Comparison of ENCODE assay signal across 23 cellular contexts in the genomic region with DNA sequence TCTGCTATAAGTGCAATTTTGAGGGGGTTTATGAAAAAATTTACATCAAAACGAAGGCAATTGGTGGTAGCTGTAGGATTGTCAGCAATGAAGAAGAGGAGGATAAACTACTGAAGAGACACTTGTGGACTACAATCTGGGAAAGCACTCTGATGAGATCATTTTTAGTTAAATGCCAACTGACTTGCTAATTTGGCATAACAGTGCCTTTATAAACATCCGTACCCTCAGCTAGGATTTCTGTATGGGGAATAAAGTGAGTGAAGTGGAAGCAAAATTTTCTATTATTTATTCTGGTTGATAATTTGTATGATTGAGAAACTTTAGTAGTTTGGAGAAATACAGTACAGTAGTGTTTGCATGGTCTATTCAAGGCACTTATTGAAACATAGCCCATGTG. TPM values are rescaled to one million over a fixed set of nuclear protein-coding genes. Genes with fewer than 3 reads are reported as not detected.
DNase-seq lines count a peak whose midpoint lies in the region; ATAC-seq and TF ChIP-seq lines count a peak whose summit lies in the region.
"Had no signal": no experiment of that assay in that cellular context is flagged by ENCODE, and none has a peak within 500 bp of the region (broad histone marks: within the 10 kb centered on the region; RNA-seq: fewer than 3 reads in every experiment).

No MANE protein-coding gene starts in this region.

- no peak for TF ChIP-seq CTCF in osteoblast (IDR thresholded peaks at IDR 0.05; ENCODE audit: extremely low read depth, low read depth, low read length)
- no peak for TF ChIP-seq CTCF in chondrocyte (IDR thresholded peaks at IDR 0.05)

- DNase-seq in EH (ENCODE audit: low read depth) (peak; percentile 6), GM23248 (peak; percentile 41), epithelial cell of prostate (ENCODE audit: low read depth, low spot score) (no peak), osteoblast (ENCODE audit: insufficient read length, low spot score, missing footprints) (no peak), chondrocyte (ENCODE audit: low spot score) (no peak), RPMI8226 (no peak)
- DNase-seq: CD4-positive, alpha-beta T cell; H7; Kasumi-1; NCI-H1417; NCI-H1694 treated with DMSO at 0.1 percent for 48 hours; NCI-H226; NCI-H510A treated with DMSO at 0.1 percent for 48 hours; NCI-H748 treated with DMSO at 0.1 percent for 48 hours; Peyer's patch; T-helper 1 cell had no signal

- H3K4me2 ChIP-seq in GM23248 (ENCODE audit: unreplicated experiment): peak overlapping the region; percentile 10
- H3K4me2 ChIP-seq in osteoblast (ENCODE audit: insufficient read depth, low read length): peak overlapping the region; percentile 41
- H3K4me2 ChIP-seq: BLaER1 had no signal

- peaks cover 11% of the 10 kb centered on the region for H3F3A ChIP-seq in GM23248 (ENCODE audit: insufficient read depth)

- H3K27ac ChIP-seq in GM23248 (no peak overlapping the region), epithelial cell of prostate (peak overlapping the region; percentile 26), osteoblast (ENCODE audit: low read depth, low read length) (no peak overlapping the region)
- H3K27ac ChIP-seq: BLaER1, Peyer's patch, SJSA1 had no signal

- no peak overlapping the region for H3K9ac ChIP-seq in GM23248
- H3K9ac ChIP-seq: BLaER1 had no signal

- no peak overlapping the region for H3K4me3 Mint-ChIP-seq in chondrocyte (ENCODE audit: unreplicated experiment)
- H3K4me3 Mint-ChIP-seq: CD4-positive, alpha-beta T cell had no signal

- H3K36me3 ChIP-seq in GM23248 (ENCODE audit: low read depth) (no peaks in the 10 kb centered on the region), osteoblast (ENCODE audit: insufficient read depth, low read length) (no peaks in the 10 kb centered on the region)
- H3K36me3 ChIP-seq: BLaER1, Peyer's patch, SJSA1 had no signal

- H3K4me3 ChIP-seq in GM23248: no peak overlapping the region
- H3K4me3 ChIP-seq in osteoblast (ENCODE audit: insufficient read depth, low read length): no peak overlapping the region
- H3K4me3 ChIP-seq: BLaER1, GM12878, Peyer's patch, SJSA1 had no signal

- no peak overlapping the region for H2AFZ ChIP-seq in GM23248
- no peak overlapping the region for H2AFZ ChIP-seq in osteoblast (ENCODE audit: low read length)

- H3K79me2 ChIP-seq in GM23248 (ENCODE audit: insufficient read depth) (no peaks in the 10 kb centered on the region), osteoblast (ENCODE audit: insufficient read depth, low read length) (no peaks in the 10 kb centered on the region)

- WGBS in GM23248 (ENCODE audit: low coverage in 1 of 2, low lambda C conversion rate in 2 of 2, missing lambda C conversion rate in 2 of 2), 2 experiments: 58 to 65% methylated on average over 2 of the region's 2 CpGs

- no peak overlapping the region for H3K27ac Mint-ChIP-seq in chondrocyte (ENCODE audit: unreplicated experiment)
- H3K27ac Mint-ChIP-seq: CD4-positive, alpha-beta T cell had no signal

- H3K9me3 ChIP-seq in GM23248 (ENCODE audit: low read depth): no peaks in the 10 kb centered on the region
- H3K9me3 ChIP-seq in osteoblast (ENCODE audit: low read depth, low read length): no peaks in the 10 kb centered on the region
- H3K9me3 ChIP-seq: BLaER1, Peyer's patch, SJSA1 had no signal

- H3K9me2 ChIP-seq in GM23248 (ENCODE audit: insufficient read depth): no peaks in the 10 kb centered on the region

- peaks cover 7% of the 10 kb centered on the region for H3K4me1 Mint-ChIP-seq in chondrocyte (ENCODE audit: low read depth)

- H3K4me1 ChIP-seq in GM23248 (ENCODE audit: insufficient read depth) (peaks cover 23% of the 10 kb centered on the region), osteoblast (ENCODE audit: insufficient read depth, low read length) (no peaks in the 10 kb centered on the region)
- H3K4me1 ChIP-seq: BLaER1, Peyer's patch, SJSA1 had no signal

- peaks cover 3% of the 10 kb centered on the region for H3K9me3 Mint-ChIP-seq in chondrocyte (ENCODE audit: low read depth)
- H3K9me3 Mint-ChIP-seq: CD4-positive, alpha-beta T cell had no signal

- H3K27me3 Mint-ChIP-seq in chondrocyte (ENCODE audit: low read depth): no peaks in the 10 kb centered on the region
- H3K27me3 Mint-ChIP-seq: CD4-positive, alpha-beta T cell had no signal

- in situ Hi-C loops in GM23248 (cut with MboI): no loop called here

- H4K20me1 ChIP-seq in GM23248 (ENCODE audit: insufficient read depth) (no peaks in the 10 kb centered on the region), osteoblast (ENCODE audit: insufficient read depth, low read length) (no peaks in the 10 kb centered on the region)
- H4K20me1 ChIP-seq: BLaER1 had no signal

- no peaks in the 10 kb centered on the region for H3K27me3 ChIP-seq in GM23248 (replicated peaks; ENCODE audit: insufficient read depth)
- H3K27me3 ChIP-seq in osteoblast (ENCODE audit: insufficient read depth, low read length): no peaks in the 10 kb centered on the region
- H3K27me3 ChIP-seq: BLaER1, Peyer's patch, SJSA1 had no signal

- ATAC-seq in HG02798 (IDR thresholded peaks at IDR 0.05; ENCODE audit: poor library complexity, unreplicated experiment): no peak
- ATAC-seq: GM12878 had no signal

- H3K36me3 Mint-ChIP-seq in chondrocyte (ENCODE audit: low read depth): no peaks in the 10 kb centered on the region

RNA-seq across cellular contexts. Expression of a gene that starts 11.2 kb away (rescaled TPM):
- total RNA-seq in GM23248 (2014; rRNA removed; shearing (Covaris generic)): not detected in 2 replicates
- 0.08 TPM in 1 of 2 replicates, not detected in the other for polyA plus RNA-seq in GM23248 (2016; fragmentation: Nextera tagmentation; extraction: Ambion mirVana)
- total RNA-seq in osteoblast: not detected in 2 replicates
- total RNA-seq in chondrocyte: not detected in 3 replicates
- total RNA-seq: A673; CD4-positive, alpha-beta T cell; GM12878; H7; MCF 10A; OCI-LY7; Peyer's patch; SJSA1 had no signal

Comparison
In these comparisons a context has a peak if more than half of its experiments do, and no peak if none do; other contexts are left out.
1. DNase-seq: peak in EH (single experiment) and GM23248 (single experiment); none in epithelial cell of prostate (single experiment), osteoblast (single experiment), chondrocyte (single experiment) and RPMI8226 (single experiment).